In the genomic region with DNA sequence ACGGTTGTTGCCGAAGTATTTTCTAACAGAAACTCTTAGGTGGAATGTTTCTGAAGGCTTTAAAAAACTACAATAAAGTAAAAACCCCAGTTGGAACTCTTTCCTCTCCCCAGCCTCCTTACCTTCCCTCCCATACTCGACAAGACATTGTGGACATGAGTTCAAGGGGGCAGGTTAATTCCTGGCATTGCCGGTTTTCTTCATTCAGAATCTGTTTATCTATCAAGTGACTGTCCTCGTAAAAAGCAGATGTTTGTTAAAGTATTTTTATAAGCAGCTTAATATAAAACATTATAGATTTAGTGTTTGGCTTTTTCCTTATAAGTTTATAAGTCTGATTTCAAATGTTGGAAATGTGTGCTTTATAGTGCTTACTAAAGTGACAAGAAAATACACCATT, we compare ENCODE assay signal across 30 cellular contexts.
"Had no signal": no experiment of that assay in that cellular context is flagged by ENCODE, and none has a peak within 500 bp of the region (broad histone marks: within the 10 kb centered on the region; RNA-seq: fewer than 3 reads in every experiment).

No MANE protein-coding gene starts in this region.

- H3K4me3 ChIP-seq: ascending aorta, breast epithelium, cardiac muscle cell, gastrocnemius medialis, heart left ventricle had no signal

- H3K27ac ChIP-seq: ascending aorta, breast epithelium, cardiac muscle cell, foreskin keratinocyte, gastrocnemius medialis, heart left ventricle had no signal

- ATAC-seq: activated naive CD4-positive, alpha-beta T cell treated with anti-CD3 and anti-CD28 coated beads, Interleukin-2, amount 50 U/mL, for 72 hours; activated T-cell treated with anti-CD3 and anti-CD28 coated beads, Interleukin-2, amount 50 U/mL, for 72 hours; effector memory CD8-positive, alpha-beta T cell; esophagus mucosa; foreskin keratinocyte; gastrocnemius medialis; WTC11 had no signal

- DNase-seq: activated CD4-positive, alpha-beta memory T cell treated with anti-CD3 and anti-CD28 coated beads, Interleukin-2, amount 10 ng/mL, durations not matched to agents 7 days and 5 days; activated CD4-positive, alpha-beta T cell treated with anti-CD3 and anti-CD28 coated beads for 1 hour; activated CD4-positive, alpha-beta T cell treated with anti-CD3 and anti-CD28 coated beads for 4 hours; activated CD4-positive, alpha-beta T cell treated with anti-CD3 and anti-CD28 coated beads, Interleukin-2, amount 10 ng/mL, durations not matched to agents 7 days and 5 days; activated CD4-positive, alpha-beta T cell treated with anti-CD3 and anti-CD28 coated beads, Interleukin-2, amount 50 U/mL, for 4 hours; activated CD8-positive, alpha-beta memory T cell treated with anti-CD3 and anti-CD28 coated beads, Interleukin-2, amount 50 U/mL, for 48 hours; activated gamma-delta T cell; activated naive CD4-positive, alpha-beta T cell; activated naive CD4-positive, alpha-beta T cell treated with anti-CD3 and anti-CD28 coated beads, Interleukin-2, amount 10 ng/mL, durations not matched to agents 7 days and 5 days; activated naive CD8-positive, alpha-beta T cell treated with anti-CD3 and anti-CD28 coated beads, Interleukin-2, amount 10 ng/mL, durations not matched to agents 7 days and 5 days; activated T-cell treated with anti-CD3 and anti-CD28 coated beads for 4 hours; activated T-cell treated with anti-CD3 and anti-CD28 coated beads, Interleukin-2, amount 50 U/mL, for 24 hours; activated T-cell treated with anti-CD3 and anti-CD28 coated beads, Interleukin-2, amount 50 U/mL, for 72 hours; central memory CD4-positive, alpha-beta T cell; cerebellar nuclear complex; cortex of kidney; dermis blood vessel endothelial cell; effector CD4-positive, alpha-beta T cell; effector memory CD8-positive, alpha-beta T cell; foreskin keratinocyte; gastrocnemius medialis; glutamatergic neuron; heart left ventricle; T-helper 2 cell had no signal
